Comparison of ENCODE assay signal across 11 cellular contexts in genomic region chr6:151723152-151723551, GRCh38.
DNase-seq lines count a peak whose midpoint lies in the region; ATAC-seq and TF ChIP-seq lines count a peak whose summit lies in the region.
"Had no signal": no experiment of that assay in that cellular context is flagged by ENCODE, and none has a peak within 500 bp of the region (broad histone marks: within the 10 kb centered on the region; RNA-seq: fewer than 3 reads in every experiment).

No MANE protein-coding gene starts in this region.

- no peak overlapping the region for H3K18ac ChIP-seq in mesenchymal stem cell (ENCODE audit: low read depth in 1 of 2, low read length in 2 of 2)

- H3K4me2 ChIP-seq in mesenchymal stem cell (ENCODE audit: low read length, poor library complexity, severe bottlenecking): no peak overlapping the region

- H3K27ac ChIP-seq in mesenchymal stem cell (ENCODE audit: low read length, poor library complexity, severe bottlenecking): no peak overlapping the region

- H4K91ac ChIP-seq in mesenchymal stem cell (ENCODE audit: low read length): no peak overlapping the region

- H3K27me3 ChIP-seq in GM06990 (replicated peaks; ENCODE audit: control insufficient read depth, insufficient read depth, low read length) (no peaks in the 10 kb centered on the region; the same call in 1 of the 2 replicates), mesenchymal stem cell (ENCODE audit: control insufficient read depth in 1 of 2, insufficient read depth in 1 of 2, low read length in 2 of 2) (no peaks in the 10 kb centered on the region)

- no peaks in the 10 kb centered on the region for H3K9me3 ChIP-seq in mesenchymal stem cell (ENCODE audit: control insufficient read depth, low read length)
- H3K9me3 ChIP-seq: Caco-2 had no signal

- no peak overlapping the region for H3K9ac ChIP-seq in mesenchymal stem cell (ENCODE audit: low read length)

- no peak overlapping the region for H3K14ac ChIP-seq in mesenchymal stem cell (ENCODE audit: low read length in 2 of 2)

- H3K79me1 ChIP-seq in mesenchymal stem cell (replicated peaks; ENCODE audit: low read length, poor library complexity, severe bottlenecking): no peaks in the 10 kb centered on the region

- H3K4me3 ChIP-seq in GM06990 (replicated peaks; ENCODE audit: low read depth, low read length) (no peak overlapping the region), mesenchymal stem cell (ENCODE audit: insufficient read depth in 1 of 2, low read depth in 1 of 2, low read length in 2 of 2) (no peak overlapping the region)

- no CpG with 5 or more reads among the region's 1 CpG for WGBS in mesenchymal stem cell

- H3K4me1 ChIP-seq in mesenchymal stem cell (ENCODE audit: control insufficient read depth, insufficient read depth, low read depth, low read length): no peaks in the 10 kb centered on the region
- H3K4me1 ChIP-seq: Caco-2 had no signal

- H3K23ac ChIP-seq in mesenchymal stem cell (ENCODE audit: low read length in 2 of 2): no peak overlapping the region

- H2BK12ac ChIP-seq in mesenchymal stem cell (ENCODE audit: low read length in 2 of 2): no peak overlapping the region

- DNase-seq in GM06990 (ENCODE audit: extremely low read depth, insufficient read length): peak; percentile 41
- DNase-seq in germinal center (ENCODE audit: low spot score): peak; percentile 29
- DNase-seq in mesenchymal stem cell: no peak
- DNase-seq in NCI-H510A treated with DMSO at 0.1 percent for 48 hours (lab: John Stamatoyannopoulos, UW): no peak
- DNase-seq: Caco-2, head of caudate nucleus, NCI-H1436 treated with DMSO at 0.1 percent for 48 hours had no signal

- no peak overlapping the region for H2AFZ ChIP-seq in mesenchymal stem cell (ENCODE audit: low read depth, low read length)

- no peak overlapping the region for H3K4ac ChIP-seq in mesenchymal stem cell (ENCODE audit: low read depth in 1 of 2, low read length in 2 of 2)

- H4K8ac ChIP-seq in mesenchymal stem cell (ENCODE audit: low read length): no peak overlapping the region

- peak; percentile 83 for ATAC-seq in GM19372 (IDR thresholded peaks at IDR 0.05; ENCODE audit: low read depth, unreplicated experiment)
- ATAC-seq in HG03139 (IDR thresholded peaks at IDR 0.05; ENCODE audit: unreplicated experiment): peak; percentile 53
- no peak for ATAC-seq in GM19467 (IDR thresholded peaks at IDR 0.05; ENCODE audit: unreplicated experiment)
- no peak for ATAC-seq in GM18907 (IDR thresholded peaks at IDR 0.05; ENCODE audit: unreplicated experiment)

- H2BK5ac ChIP-seq in mesenchymal stem cell (ENCODE audit: low read depth, low read length, poor library complexity, severe bottlenecking): no peak overlapping the region

- no peak overlapping the region for H2BK15ac ChIP-seq in mesenchymal stem cell (ENCODE audit: low read depth, poor library complexity, severe bottlenecking)

- no peak overlapping the region for H2AK5ac ChIP-seq in mesenchymal stem cell (ENCODE audit: low read length, severe bottlenecking)

- H3K36me3 ChIP-seq in GM06990 (ENCODE audit: control insufficient read depth, insufficient read depth, low read length): no peaks in the 10 kb centered on the region
- no peaks in the 10 kb centered on the region for H3K36me3 ChIP-seq in mesenchymal stem cell (ENCODE audit: control insufficient read depth in 1 of 2, insufficient read depth in 2 of 2, low read depth in 1 of 2, low read length in 2 of 2)

- no peak overlapping the region for H2BK120ac ChIP-seq in mesenchymal stem cell (ENCODE audit: low read depth, low read length)

- TF ChIP-seq CTCF in GM06990 (IDR thresholded peaks at IDR 0.05; ENCODE audit: insufficient read depth, low read length, poor library complexity, severe bottlenecking): no peak

Comparison
In these comparisons a context has a peak if more than half of its experiments do, and no peak if none do; other contexts are left out.
1. DNase-seq: peak in GM06990 (single experiment) and germinal center (single experiment); none in mesenchymal stem cell (single experiment) and NCI-H510A treated with DMSO at 0.1 percent for 48 hours (single experiment).
2. ATAC-seq: peak in GM19372 (single experiment) and HG03139 (single experiment); none in GM19467 (single experiment) and GM18907 (single experiment).